10 cellular contexts compared by ENCODE assay signal in genomic region chr13:50810998-50811397, GRCh38. TPM values are rescaled to one million over a fixed set of nuclear protein-coding genes. Genes with fewer than 3 reads are reported as not detected.
DNase-seq lines count a peak whose midpoint lies in the region; ATAC-seq, FAIRE-seq and TF ChIP-seq lines count a peak whose summit lies in the region.
"Had no signal": no experiment of that assay in that cellular context is flagged by ENCODE, and none has a peak within 500 bp of the region (broad histone marks: within the 10 kb centered on the region; RNA-seq: fewer than 3 reads in every experiment).

No MANE protein-coding gene starts in this region.

- in situ Hi-C loops in GM23248 (cut with MboI) = loop anchor here (25.0 kb wide), 1 partner anchor 824 kb away; the partner anchor contains the start of gene TRIM13

- H3K4me2 ChIP-seq in MM.1S (ENCODE audit: low read depth, low read length) = peak overlapping the region; percentile 60
- H3K4me2 ChIP-seq in GM23248 (ENCODE audit: unreplicated experiment) = no peak overlapping the region
- H3K4me2 ChIP-seq: A549 had no signal

- H3K27me3 Mint-ChIP-seq in activated CD4-positive, alpha-beta T cell treated with anti-CD3 and anti-CD28 coated beads, Interleukin-2, amount 10 ng/mL, durations not matched to agents 24 days and 14 days = no peaks in the 10 kb centered on the region
- H3K27me3 Mint-ChIP-seq in activated CD4-positive, alpha-beta T cell treated with anti-CD3 and anti-CD28 coated beads, Interleukin-2, amount 10 ng/mL, durations not matched to agents 7 days and 5 days = peaks cover 2% of the 10 kb centered on the region

- peaks cover 9% of the 10 kb centered on the region for H3K4me1 Mint-ChIP-seq in activated CD4-positive, alpha-beta T cell treated with anti-CD3 and anti-CD28 coated beads, Interleukin-2, amount 10 ng/mL, durations not matched to agents 24 days and 14 days
- peaks cover 16% of the 10 kb centered on the region for H3K4me1 Mint-ChIP-seq in activated CD4-positive, alpha-beta T cell treated with anti-CD3 and anti-CD28 coated beads, Interleukin-2, amount 10 ng/mL, durations not matched to agents 7 days and 5 days

- CTCF ChIA-PET in activated CD4-positive, alpha-beta T cell treated with anti-CD3 and anti-CD28 coated beads, Interleukin-2, amount 10 ng/mL, durations not matched to agents 7 days and 5 days (lab: Charles Lee) = interaction anchor here (0.7 to 1.6 kb wide), 2 partner anchors 101 to 403 kb away, joined by 3 read pairs; no protein-coding TSS in a partner anchor

- H3K79me2 ChIP-seq in MM.1S (ENCODE audit: low read length) (no peaks in the 10 kb centered on the region), GM23248 (ENCODE audit: insufficient read depth) (no peaks in the 10 kb centered on the region)

- H3K9me3 ChIP-seq in MM.1S (replicated peaks; ENCODE audit: insufficient read depth, low read length) (no peaks in the 10 kb centered on the region), GM23248 (ENCODE audit: low read depth) (no peaks in the 10 kb centered on the region)

- H3K27ac Mint-ChIP-seq in activated CD4-positive, alpha-beta T cell treated with anti-CD3 and anti-CD28 coated beads, Interleukin-2, amount 10 ng/mL, durations not matched to agents 24 days and 14 days = no peak overlapping the region
- H3K27ac Mint-ChIP-seq in activated CD4-positive, alpha-beta T cell treated with anti-CD3 and anti-CD28 coated beads, Interleukin-2, amount 10 ng/mL, durations not matched to agents 7 days and 5 days = no peak overlapping the region

- peak overlapping the region; percentile 50 for H3K4me3 Mint-ChIP-seq in activated CD4-positive, alpha-beta T cell treated with anti-CD3 and anti-CD28 coated beads, Interleukin-2, amount 10 ng/mL, durations not matched to agents 24 days and 14 days
- H3K4me3 Mint-ChIP-seq in activated CD4-positive, alpha-beta T cell treated with anti-CD3 and anti-CD28 coated beads, Interleukin-2, amount 10 ng/mL, durations not matched to agents 7 days and 5 days = no peak overlapping the region

- H3K27ac ChIP-seq in MM.1S (ENCODE audit: low read length) (peak overlapping the region; percentile 41; the same call in 1 of the 2 replicates), GM23248 (no peak overlapping the region)
- H3K27ac ChIP-seq: A549 had no signal

- H3K9me3 Mint-ChIP-seq in activated CD4-positive, alpha-beta T cell treated with anti-CD3 and anti-CD28 coated beads, Interleukin-2, amount 10 ng/mL, durations not matched to agents 24 days and 14 days = no peaks in the 10 kb centered on the region
- peaks cover under 1% of the 10 kb centered on the region for H3K9me3 Mint-ChIP-seq in activated CD4-positive, alpha-beta T cell treated with anti-CD3 and anti-CD28 coated beads, Interleukin-2, amount 10 ng/mL, durations not matched to agents 7 days and 5 days

- peak; percentile 96 for ATAC-seq in HG02852 (IDR thresholded peaks at IDR 0.05; ENCODE audit: unreplicated experiment)
- ATAC-seq: A549 had no signal

- H3K4me1 ChIP-seq in MM.1S (ENCODE audit: low read length) (peaks cover 19% of the 10 kb centered on the region), GM23248 (ENCODE audit: insufficient read depth) (no peaks in the 10 kb centered on the region)
- H3K4me1 ChIP-seq: A549 had no signal

- H3K4me3 ChIP-seq in MM.1S (ENCODE audit: low read length) = peak overlapping the region; percentile 20; the same call in 1 of the 2 replicates
- H3K4me3 ChIP-seq in GM23248 = no peak overlapping the region
- H3K4me3 ChIP-seq: A549 had no signal

- H2AFZ ChIP-seq in MM.1S (ENCODE audit: low read length) (peak overlapping the region; percentile 19; the same call in 1 of the 2 replicates), GM23248 (no peak overlapping the region)

- TF ChIP-seq CTCF in MM.1S (IDR thresholded peaks at IDR 0.05; ENCODE audit: low read length) = no peak

- no peak for FAIRE-seq in frontal cortex (lab: Jason Lieb, UNC)
- FAIRE-seq: A549 had no signal

- H3K27me3 ChIP-seq in MM.1S (replicated peaks; ENCODE audit: insufficient read depth, low read length) (no peaks in the 10 kb centered on the region), GM23248 (replicated peaks; ENCODE audit: insufficient read depth) (no peaks in the 10 kb centered on the region)

- intact Hi-C loops in activated CD4-positive, alpha-beta T cell treated with anti-CD3 and anti-CD28 coated beads, Interleukin-2, amount 10 ng/mL, durations not matched to agents 24 days and 14 days (cut with micrococcal nuclease) = no loop called here

- H3K9me2 ChIP-seq in MM.1S (replicated peaks; ENCODE audit: insufficient read depth, low read length) (no peaks in the 10 kb centered on the region), GM23248 (ENCODE audit: insufficient read depth) (no peaks in the 10 kb centered on the region)

- H3K9ac ChIP-seq in MM.1S (ENCODE audit: low read length) = no peak overlapping the region
- H3K9ac ChIP-seq in GM23248 = no peak overlapping the region

- POLR2A ChIA-PET in activated CD4-positive, alpha-beta T cell treated with anti-CD3 and anti-CD28 coated beads, Interleukin-2, amount 10 ng/mL, durations not matched to agents 7 days and 5 days (lab: Charles Lee) = interaction anchor here (0.6 kb wide), 1 partner anchor 282 kb away, joined by 3 read pairs; no protein-coding TSS in a partner anchor

- no peaks in the 10 kb centered on the region for H3K36me3 Mint-ChIP-seq in activated CD4-positive, alpha-beta T cell treated with anti-CD3 and anti-CD28 coated beads, Interleukin-2, amount 10 ng/mL, durations not matched to agents 24 days and 14 days (ENCODE audit: low read depth)
- H3K36me3 Mint-ChIP-seq in activated CD4-positive, alpha-beta T cell treated with anti-CD3 and anti-CD28 coated beads, Interleukin-2, amount 10 ng/mL, durations not matched to agents 7 days and 5 days (ENCODE audit: low read depth) = no peaks in the 10 kb centered on the region

- DNase-seq in activated CD4-positive, alpha-beta T cell treated with anti-CD3 and anti-CD28 coated beads, Interleukin-2, amount 10 ng/mL, durations not matched to agents 24 days and 14 days = no peak
- no peak for DNase-seq in activated CD4-positive, alpha-beta T cell treated with anti-CD3 and anti-CD28 coated beads, Interleukin-2, amount 50 U/mL, for 4 hours
- peak; percentile 47 for DNase-seq in MM.1S
- DNase-seq in superior temporal gyrus (ENCODE audit: extremely low spot score) = peak; percentile 22
- DNase-seq in frontal cortex (ENCODE audit: low spot score in 2 of 2) = no peak
- DNase-seq in activated CD4-positive, alpha-beta T cell treated with anti-CD3 and anti-CD28 coated beads, Interleukin-2, amount 10 ng/mL, durations not matched to agents 7 days and 5 days = no peak
- DNase-seq in GM23248 = no peak
- DNase-seq: NCI-H510A had no signal

- H3F3A ChIP-seq in MM.1S (ENCODE audit: insufficient read depth, low read length) (peaks cover 11% of the 10 kb centered on the region; the same call in 1 of the 2 replicates), GM23248 (ENCODE audit: insufficient read depth) (no peaks in the 10 kb centered on the region)

- WGBS in GM23248 (ENCODE audit: low coverage in 1 of 2, low lambda C conversion rate in 2 of 2, missing lambda C conversion rate in 2 of 2), 2 experiments = 92 to 93% methylated on average over 2 of the region's 2 CpGs

- H3K36me3 ChIP-seq in MM.1S (replicated peaks; ENCODE audit: insufficient read depth, low read length) = no peaks in the 10 kb centered on the region
- no peaks in the 10 kb centered on the region for H3K36me3 ChIP-seq in GM23248 (ENCODE audit: low read depth)

- no peaks in the 10 kb centered on the region for H4K20me1 ChIP-seq in MM.1S (ENCODE audit: insufficient read depth, low read length)
- no peaks in the 10 kb centered on the region for H4K20me1 ChIP-seq in GM23248 (ENCODE audit: insufficient read depth)

RNA-seq across cellular contexts. Expression of gene DLEU7, which starts 32.5 kb away (rescaled TPM):
- not detected in 2 replicates for total RNA-seq in activated CD4-positive, alpha-beta T cell treated with anti-CD3 and anti-CD28 coated beads, Interleukin-2, amount 10 ng/mL, durations not matched to agents 24 days and 14 days
- total RNA-seq in frontal cortex = 17.9 TPM
- total RNA-seq in activated CD4-positive, alpha-beta T cell treated with anti-CD3 and anti-CD28 coated beads, Interleukin-2, amount 10 ng/mL, durations not matched to agents 7 days and 5 days = not detected
- total RNA-seq in GM23248 (2014; rRNA removed; shearing (Covaris generic)) = not detected in 2 replicates
- polyA plus RNA-seq in GM23248 (2016; fragmentation: Nextera tagmentation; extraction: Ambion mirVana) = not detected in 2 replicates
- polyA plus RNA-seq: A549 had no signal

Comparison
In these comparisons a context has a peak if more than half of its experiments do, and no peak if none do; other contexts are left out.
1. DNase-seq: peak in MM.1S (single experiment) and superior temporal gyrus (single experiment); none in activated CD4-positive, alpha-beta T cell treated with anti-CD3 and anti-CD28 coated beads, Interleukin-2, amount 10 ng/mL, durations not matched to agents 24 days and 14 days (single experiment), activated CD4-positive, alpha-beta T cell treated with anti-CD3 and anti-CD28 coated beads, Interleukin-2, amount 50 U/mL, for 4 hours (0 of 2), frontal cortex (0 of 2), activated CD4-positive, alpha-beta T cell treated with anti-CD3 and anti-CD28 coated beads, Interleukin-2, amount 10 ng/mL, durations not matched to agents 7 days and 5 days (single experiment) and GM23248 (single experiment).
2. RNA of gene DLEU7, which starts 32.5 kb away (total RNA-seq): 17.9 TPM in frontal cortex (single experiment); not detected in activated CD4-positive, alpha-beta T cell treated with anti-CD3 and anti-CD28 coated beads, Interleukin-2, amount 10 ng/mL, durations not matched to agents 7 days and 5 days, not detected in activated CD4-positive, alpha-beta T cell treated with anti-CD3 and anti-CD28 coated beads, Interleukin-2, amount 10 ng/mL, durations not matched to agents 24 days and 14 days and not detected in GM23248; every median in the first group is over 10 times any median in the second.